1 cellular context compared by ENCODE assay signal in genomic region chr17:47975189-47975814, GRCh38.
TF ChIP-seq lines count a peak whose summit lies in the region.

No MANE protein-coding gene starts in this region.

TF ChIP-seq in WTC11, 78 proteins besides CTCF, POLR2A, EP300 and RAD21:
- TF ChIP-seq PRRX2 (CRISPR knock-in tag; IDR thresholded peaks at IDR 0.05) (no peak), ZNF532 (CRISPR knock-in tag; IDR thresholded peaks at IDR 0.05; ENCODE audit: borderline replicate concordance) (no peak), ZNF512 (CRISPR knock-in tag; IDR thresholded peaks at IDR 0.05; ENCODE audit: borderline replicate concordance) (no peak), CREM (CRISPR knock-in tag; IDR thresholded peaks at IDR 0.05) (no peak), NR2C2 (CRISPR knock-in tag; IDR thresholded peaks at IDR 0.05) (no peak), ATF6 (CRISPR knock-in tag; IDR thresholded peaks at IDR 0.05) (no peak), GTF2I (CRISPR knock-in tag; conservative IDR thresholded peaks at IDR 0.05) (no peak)
TF ChIP-seq in WTC11: peak in this region for 0.
